In the genomic region with DNA sequence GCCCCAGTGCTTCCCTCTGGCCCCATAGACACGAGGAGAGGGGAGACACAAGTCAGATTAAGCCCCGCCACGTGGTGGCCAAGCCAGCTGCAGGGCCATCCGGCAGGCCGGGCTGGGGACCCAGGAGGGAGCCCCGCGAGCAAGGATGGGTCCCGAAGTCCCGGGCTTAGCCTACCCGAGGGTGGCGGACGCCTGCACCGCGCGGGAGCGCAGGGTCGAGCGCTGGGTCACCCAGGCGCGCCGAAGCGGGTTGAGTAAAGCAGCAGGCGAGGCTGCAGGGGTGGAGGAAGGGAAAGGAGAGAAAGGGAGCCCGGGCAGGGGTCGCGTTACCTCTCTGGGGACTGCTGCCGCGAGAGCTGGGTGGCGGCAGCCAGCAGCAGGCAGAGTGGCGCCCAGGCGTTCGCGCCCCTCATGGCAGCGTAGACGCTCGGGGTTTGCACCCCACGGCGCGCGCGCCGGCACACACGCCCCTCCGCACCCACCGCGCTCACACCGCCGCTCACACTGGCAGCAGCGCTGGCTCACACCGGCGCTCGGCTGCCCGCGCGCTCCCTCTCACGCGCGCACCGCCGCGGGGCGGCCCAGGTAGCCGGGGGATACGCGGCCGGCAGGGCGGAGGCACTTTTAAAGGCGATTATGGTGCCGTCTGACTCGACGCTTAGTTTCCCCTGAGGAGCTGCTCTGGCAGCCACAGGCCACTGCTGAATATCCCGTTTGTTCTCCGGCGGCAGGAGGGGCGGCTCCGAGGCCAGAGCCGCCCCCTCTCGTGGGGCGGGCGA, we compare ENCODE assay signal across 8 cellular contexts. TPM values are rescaled to one million over a fixed set of nuclear protein-coding genes. Genes with fewer than 3 reads are reported as not detected.
DNase-seq lines count a peak whose midpoint lies in the region; ATAC-seq and TF ChIP-seq lines count a peak whose summit lies in the region.

A gene with protein sequence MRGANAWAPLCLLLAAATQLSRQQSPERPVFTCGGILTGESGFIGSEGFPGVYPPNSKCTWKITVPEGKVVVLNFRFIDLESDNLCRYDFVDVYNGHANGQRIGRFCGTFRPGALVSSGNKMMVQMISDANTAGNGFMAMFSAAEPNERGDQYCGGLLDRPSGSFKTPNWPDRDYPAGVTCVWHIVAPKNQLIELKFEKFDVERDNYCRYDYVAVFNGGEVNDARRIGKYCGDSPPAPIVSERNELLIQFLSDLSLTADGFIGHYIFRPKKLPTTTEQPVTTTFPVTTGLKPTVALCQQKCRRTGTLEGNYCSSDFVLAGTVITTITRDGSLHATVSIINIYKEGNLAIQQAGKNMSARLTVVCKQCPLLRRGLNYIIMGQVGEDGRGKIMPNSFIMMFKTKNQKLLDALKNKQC (minus strand): TSS at position 600 of the 779 bp plus-strand sequence. CDS start 187 bp downstream, at position 413.

- ATAC-seq in GM21360 (IDR thresholded peaks at IDR 0.05; ENCODE audit: unreplicated experiment) (peak; percentile 49), gastrocnemius medialis (peak; percentile 41 to 51), HG03571 (IDR thresholded peaks at IDR 0.05; ENCODE audit: unreplicated experiment) (no peak), HG02884 (IDR thresholded peaks at IDR 0.05; ENCODE audit: unreplicated experiment) (no peak)

- peak within 1 kb of the TSS; percentile 63 for H3K4me3 ChIP-seq in iPS-11a (ENCODE audit: low read depth, low read length)
- peak within 1 kb of the TSS; percentile 46 to 76 (median 57) for H3K4me3 ChIP-seq in gastrocnemius medialis

- intact Hi-C loops in gastrocnemius medialis (cut with DNase I; ENCODE audit: low total_unique reads): no loop called here

- in situ Hi-C loops in gastrocnemius medialis (cut with MboI; ENCODE audit: low sequenced_read_pairs in 4 of 4): no loop called here

- peaks cover 0 to 19% (median 7%) of the 10 kb centered on the region in 3 donors for H3K27me3 ChIP-seq in gastrocnemius medialis

- DNase-seq in Ammon's horn (ENCODE audit: low spot score) (peak; percentile 3), NCI-H748 (lab: John Stamatoyannopoulos, UW; ENCODE audit: unreplicated experiment) (peak; percentile 66), astrocyte of the hippocampus (ENCODE audit: low read depth, low spot score) (peak; percentile 70), gastrocnemius medialis (no peak)

- no peaks in the 10 kb centered on the region for H3K9me3 ChIP-seq in gastrocnemius medialis

- TF ChIP-seq CTCF in gastrocnemius medialis (IDR thresholded peaks at IDR 0.05 in 4 of 5, conservative IDR thresholded peaks at IDR 0.05 in 1 of 5): no peak

- H3K36me3 ChIP-seq in gastrocnemius medialis: no peaks in the 10 kb centered on the region

- peaks cover 0 to 6% of the 10 kb centered on the region in 2 donors for H3K4me1 ChIP-seq in gastrocnemius medialis

- peak within 1 kb of the TSS in 3 of 4 donors; percentile 6 to 19 (median 7) for H3K27ac ChIP-seq in gastrocnemius medialis

- TF ChIP-seq POLR2A in gastrocnemius medialis (IDR thresholded peaks at IDR 0.05): no peak

RNA-seq across cellular contexts. Expression of the gene that starts here (rescaled TPM):
- 10 to 100 TPM in 1 of 4 donors, 1 to 10 TPM in 3; 2.5 to 17.2 (median 4.0) TPM for total RNA-seq in gastrocnemius medialis

Comparison
In these comparisons a context has a peak if more than half of its experiments do, and no peak if none do; other contexts are left out.
1. DNase-seq: peak in Ammon's horn (single experiment), NCI-H748 (single experiment) and astrocyte of the hippocampus (single experiment); none in gastrocnemius medialis (0 of 2).
2. ATAC-seq: peak in GM21360 (single experiment) and gastrocnemius medialis (2 of 2); none in HG03571 (single experiment) and HG02884 (single experiment).